ENCODE assay signal across 23 cellular contexts in genomic region chr2:113985554-113986397, GRCh38.
DNase-seq lines count a peak whose midpoint lies in the region; ATAC-seq, FAIRE-seq and TF ChIP-seq lines count a peak whose summit lies in the region.
"Had no signal": no experiment of that assay in that cellular context is flagged by ENCODE, and none has a peak within 500 bp of the region (broad histone marks: within the 10 kb centered on the region; RNA-seq: fewer than 3 reads in every experiment).

No MANE protein-coding gene starts in this region.

- H3K27ac ChIP-seq in HepG2 (ENCODE audit: extremely low read length, insufficient read depth, low read length) (peak overlapping the region; percentile 39), right lobe of liver (no peak overlapping the region), K562 (ENCODE audit: extremely low read depth, low read depth, low read length) (no peak overlapping the region)
- no peak overlapping the region for H3K27ac ChIP-seq in CD8-positive, alpha-beta T cell (ENCODE audit: low read depth, low read length)
- H3K27ac ChIP-seq: 22Rv1; A549; BLaER1 treated with 17β-estradiol and CSF1 and Interleukin-3, amounts not matched to agents 10 nM and 100 nM; C4-2B had no signal

- WGBS in HepG2 (ENCODE audit: low lambda C conversion rate) = 67% methylated on average over 7 of the region's 7 CpGs
- 67% methylated on average over 7 of the region's 7 CpGs for WGBS in right lobe of liver (ENCODE audit: insufficient coverage, low coverage, low lambda C conversion rate, missing lambda C conversion rate)
- 12% methylated on average over 7 of the region's 7 CpGs for WGBS in K562 (ENCODE audit: insufficient coverage, low coverage, missing lambda C conversion rate)

- CTCF ChIA-PET in HepG2 (lab: Yijun Ruan, JAX; ENCODE audit: low intra/inter-chr PET ratio, low total read pairs) = no interaction called here
- CTCF ChIA-PET in K562 (lab: Yijun Ruan, JAX; ENCODE audit: low intra/inter-chr PET ratio) = no interaction called here
- CTCF ChIA-PET in CD8-positive, alpha-beta T cell (lab: Charles Lee) = no interaction called here

- H2AFZ ChIP-seq in HepG2 (ENCODE audit: low read length) (no peak overlapping the region), K562 (ENCODE audit: low read depth, low read length) (no peak overlapping the region)

- H3K4me1 ChIP-seq in HepG2 (ENCODE audit: insufficient read depth, low read length) (peaks cover 52% of the 10 kb centered on the region), right lobe of liver (no peaks in the 10 kb centered on the region), K562 (replicated peaks in 1 of 2; ENCODE audit: control insufficient read depth in 2 of 2, insufficient read depth in 2 of 2, low read length in 2 of 2) (no peaks in the 10 kb centered on the region), HAP-1 (no peaks in the 10 kb centered on the region)
- H3K4me1 ChIP-seq in CD8-positive, alpha-beta T cell (ENCODE audit: insufficient read depth, low read length) = no peaks in the 10 kb centered on the region
- H3K4me1 ChIP-seq: A549; BLaER1 treated with 17β-estradiol and CSF1 and Interleukin-3, amounts not matched to agents 10 nM and 100 nM had no signal

- H3K4me2 ChIP-seq in HepG2 (ENCODE audit: low read depth, low read length) = peak overlapping the region; percentile 29
- H3K4me2 ChIP-seq in K562 (ENCODE audit: insufficient read depth, low read length) = no peak overlapping the region
- H3K4me2 ChIP-seq: A549; BLaER1 treated with 17β-estradiol and CSF1 and Interleukin-3, amounts not matched to agents 10 nM and 100 nM had no signal

- H3K36me3 ChIP-seq in HepG2 (replicated peaks in 1 of 2; ENCODE audit: control insufficient read depth in 1 of 2, insufficient read depth in 2 of 2, low read length in 2 of 2) (no peaks in the 10 kb centered on the region), right lobe of liver (no peaks in the 10 kb centered on the region), K562 (ENCODE audit: control insufficient read depth, insufficient read depth, low read length) (no peaks in the 10 kb centered on the region), HAP-1 (replicated peaks) (no peaks in the 10 kb centered on the region)
- H3K36me3 ChIP-seq in CD8-positive, alpha-beta T cell (ENCODE audit: insufficient read depth, low read length) = no peaks in the 10 kb centered on the region

- H3K9me3 Mint-ChIP-seq in CD8-positive, alpha-beta T cell = no peaks in the 10 kb centered on the region
- H3K9me3 Mint-ChIP-seq: CD4-positive, alpha-beta T cell; CD8-positive, alpha-beta memory T cell had no signal

- H3K4me1 Mint-ChIP-seq in CD8-positive, alpha-beta T cell (ENCODE audit: low read depth) = no peaks in the 10 kb centered on the region
- H3K4me1 Mint-ChIP-seq: B cell; CD8-positive, alpha-beta memory T cell had no signal

- FAIRE-seq in HepG2 (lab: Jason Lieb, UNC) (peak; percentile 42), K562 (lab: Jason Lieb, UNC) (no peak)
- FAIRE-seq: A549, GM12878, GM19239 had no signal

- intact Hi-C loops in HepG2 (cut with micrococcal nuclease; ENCODE audit: unreplicated experiment) = no loop called here
- intact Hi-C loops in right lobe of liver (cut with DNase I) = no loop called here
- intact Hi-C loops in K562 (cut with micrococcal nuclease) = no loop called here
- intact Hi-C loops in CD8-positive, alpha-beta T cell (cut with DNase I, micrococcal nuclease) = no loop called here

- peaks cover 4% of the 10 kb centered on the region for H3K36me3 Mint-ChIP-seq in CD8-positive, alpha-beta T cell

- BruUV-seq in HepG2 (replicated peaks; lab: Mats Ljungman, UMichigan) (no TSS peak), K562 (replicated peaks; lab: Mats Ljungman, UMichigan) (no TSS peak)

- DNase-seq in HepG2 (ENCODE audit: low spot score) = peak; percentile 47
- DNase-seq in right lobe of liver = no peak
- no peak for DNase-seq in K562 (ENCODE audit: extremely low read depth in 1 of 4, low spot score in 3 of 4)
- no peak for DNase-seq in HAP-1 (ENCODE audit: low spot score in 2 of 2)
- no peak for DNase-seq in CD8-positive, alpha-beta T cell
- DNase-seq: AML-193; CD4-positive, alpha-beta T cell; CD8-positive, alpha-beta memory T cell; COR-L47; DMS 273 treated with DMSO at 0.1 percent for 48 hours; DMS153; DMS53; DMS79; DND-41; EL; GDM1 had no signal

- H3K4me3 Mint-ChIP-seq in CD8-positive, alpha-beta T cell = no peak overlapping the region
- H3K4me3 Mint-ChIP-seq: B cell; CD4-positive, alpha-beta T cell; CD8-positive, alpha-beta memory T cell had no signal

- no peaks in the 10 kb centered on the region for H3K9me1 ChIP-seq in K562 (ENCODE audit: control insufficient read depth, insufficient read depth, low read length)

- TF ChIP-seq CTCF in HepG2 (CRISPR knock-in tag; IDR thresholded peaks at IDR 0.05) = no peak
- TF ChIP-seq CTCF in right lobe of liver (IDR thresholded peaks at IDR 0.05) = no peak
- no peak for TF ChIP-seq CTCF in K562 (IDR thresholded peaks at IDR 0.05 in 2 of 3, conservative IDR thresholded peaks at IDR 0.05 in 1 of 3; ENCODE audit: insufficient read depth in 2 of 3, low read depth in 1 of 3, low read length in 3 of 3)
- TF ChIP-seq CTCF in CD8-positive, alpha-beta T cell (IDR thresholded peaks at IDR 0.05) = no peak

- POLR2A ChIA-PET in HepG2 (lab: Yijun Ruan, JAX) (interaction anchor here (1.2 kb wide), 1 partner anchor 8 kb away, joined by 3 read pairs; no protein-coding TSS in a partner anchor), K562 (lab: Yijun Ruan, JAX) (no interaction called here)
- POLR2A ChIA-PET in CD8-positive, alpha-beta T cell (lab: Charles Lee) = no interaction called here

- H3K27ac Mint-ChIP-seq in CD8-positive, alpha-beta T cell = no peak overlapping the region
- H3K27ac Mint-ChIP-seq: B cell; CD4-positive, alpha-beta T cell; CD8-positive, alpha-beta memory T cell had no signal

- H3K9me3 ChIP-seq in HepG2 (ENCODE audit: low read length) = no peaks in the 10 kb centered on the region
- H3K9me3 ChIP-seq in right lobe of liver = no peaks in the 10 kb centered on the region
- no peaks in the 10 kb centered on the region for H3K9me3 ChIP-seq in K562 (replicated peaks; ENCODE audit: control insufficient read depth, insufficient read depth, low read depth, low read length)
- H3K9me3 ChIP-seq in HAP-1 = no peaks in the 10 kb centered on the region
- no peaks in the 10 kb centered on the region for H3K9me3 ChIP-seq in CD8-positive, alpha-beta T cell (ENCODE audit: low read length)
- H3K9me3 ChIP-seq: A549; BLaER1 treated with 17β-estradiol and CSF1 and Interleukin-3, amounts not matched to agents 10 nM and 100 nM had no signal

- in situ Hi-C loops in HepG2 (cut with HindIII; ENCODE audit: extremely low pct_ligation_motif_present, low pct_unique_long_range_greater_than_20kb) (no loop called here), K562 (cut with MboI) (no loop called here), HAP-1 (cut with MboI; ENCODE audit: low sequenced_read_pairs) (no loop called here)

- H3K27me3 Mint-ChIP-seq in CD8-positive, alpha-beta T cell (ENCODE audit: low read depth) = peaks cover 4% of the 10 kb centered on the region
- H3K27me3 Mint-ChIP-seq: B cell; CD8-positive, alpha-beta memory T cell had no signal

- ATAC-seq in HepG2 = peak; percentile 81
- no peak for ATAC-seq in right lobe of liver
- no peak for ATAC-seq in K562
- ATAC-seq in CD8-positive, alpha-beta T cell = no peak
- ATAC-seq: A549, GM12878 had no signal

- TF ChIP-seq EP300 in HepG2 (IDR thresholded peaks at IDR 0.05; ENCODE audit: low read depth in 2 of 2, low read length in 2 of 2) (peak in 1 of 2 experiments; percentile 63; a peak in 1 of 4 replicates), HepG2 (CRISPR knock-in tag; IDR thresholded peaks at IDR 0.05; ENCODE audit: borderline replicate concordance) (no peak), K562 (IDR thresholded peaks at IDR 0.05; ENCODE audit: low read length) (no peak)

- no peaks in the 10 kb centered on the region for H4K20me1 ChIP-seq in HepG2 (ENCODE audit: insufficient read depth, low read length)
- no peaks in the 10 kb centered on the region for H4K20me1 ChIP-seq in K562 (replicated peaks; ENCODE audit: control insufficient read depth, insufficient read depth, low read length)
- H4K20me1 ChIP-seq: BLaER1 treated with 17β-estradiol and CSF1 and Interleukin-3, amounts not matched to agents 10 nM and 100 nM had no signal

- no peak for TF ChIP-seq RAD21 in HepG2 (CRISPR knock-in tag; IDR thresholded peaks at IDR 0.05)
- TF ChIP-seq RAD21 in K562 (CRISPR knock-in tag; conservative IDR thresholded peaks at IDR 0.05 in 1 of 2, IDR thresholded peaks at IDR 0.05 in 1 of 2) = no peak

- H3K27me3 ChIP-seq in HepG2 (ENCODE audit: control insufficient read depth in 1 of 2, insufficient read depth in 2 of 2, low read length in 2 of 2) (no peaks in the 10 kb centered on the region), right lobe of liver (no peaks in the 10 kb centered on the region), K562 (ENCODE audit: control insufficient read depth in 2 of 2, insufficient read depth in 2 of 2, low read length in 2 of 2) (no peaks in the 10 kb centered on the region; a peak in 1 of 5 replicates), HAP-1 (ENCODE audit: low read depth) (no peaks in the 10 kb centered on the region)
- no peaks in the 10 kb centered on the region for H3K27me3 ChIP-seq in CD8-positive, alpha-beta T cell (ENCODE audit: insufficient read depth, low read length)
- H3K27me3 ChIP-seq: BLaER1 treated with 17β-estradiol and CSF1 and Interleukin-3, amounts not matched to agents 10 nM and 100 nM had no signal

- H3K9ac ChIP-seq in HepG2 (ENCODE audit: insufficient read depth, low read depth, low read length) (no peak overlapping the region), K562 (ENCODE audit: insufficient read depth in 1 of 2, low read depth in 2 of 2, low read length in 2 of 2) (no peak overlapping the region)
- H3K9ac ChIP-seq: BLaER1 treated with 17β-estradiol and CSF1 and Interleukin-3, amounts not matched to agents 10 nM and 100 nM had no signal

- TF ChIP-seq POLR2A in HepG2 (IDR thresholded peaks at IDR 0.05; ENCODE audit: insufficient read depth in 1 of 2, low read depth in 2 of 2, low read length in 2 of 2) = no peak
- no peak for TF ChIP-seq POLR2A in right lobe of liver (IDR thresholded peaks at IDR 0.05)
- TF ChIP-seq POLR2A in K562 (conservative IDR thresholded peaks at IDR 0.05) = no peak

- H3K79me2 ChIP-seq in HepG2 (ENCODE audit: insufficient read depth, low read length) = no peaks in the 10 kb centered on the region
- no peaks in the 10 kb centered on the region for H3K79me2 ChIP-seq in K562 (ENCODE audit: control insufficient read depth, insufficient read depth, low read length)

- H3K4me3 ChIP-seq in HepG2 (replicated peaks in 1 of 3; ENCODE audit: insufficient read depth in 1 of 3, low read depth in 2 of 3, low read length in 3 of 3) (no peak overlapping the region), right lobe of liver (no peak overlapping the region), K562 (no peak overlapping the region), HAP-1 (no peak overlapping the region)
- H3K4me3 ChIP-seq in CD8-positive, alpha-beta T cell (ENCODE audit: low read depth, low read length) = no peak overlapping the region
- H3K4me3 ChIP-seq: A549; BLaER1 treated with 17β-estradiol and CSF1 and Interleukin-3, amounts not matched to agents 10 nM and 100 nM; GM12878 had no signal

TF ChIP-seq in K562, 482 proteins besides CTCF, POLR2A, EP300 and RAD21 (continues in another document):
- no peak for TF ChIP-seq ZNF217 (CRISPR knock-in tag; IDR thresholded peaks at IDR 0.05)
- no peak for TF ChIP-seq ZNF324 (CRISPR knock-in tag; IDR thresholded peaks at IDR 0.05)
- no peak for TF ChIP-seq HCFC1 (IDR thresholded peaks at IDR 0.05; ENCODE audit: low read depth, low read length)
- TF ChIP-seq SNRNP70 (optimal IDR thresholded peaks at IDR 0.05; ENCODE audit: low read depth, low read length) = no peak

Comparison
In these comparisons a context has a peak if more than half of its experiments do, and no peak if none do; other contexts are left out.
1. Of the 241 proteins assayed by ChIP-seq in both HepG2 and K562: peak only in HepG2: ATF1, CEBPG, CHD4, EHMT2, FOXA3, FOXJ3 and 16 more; only in K562: none; in both: none; in neither: 212; mixed calls (peak in some experiments, not most) for 7.